Comparison of ENCODE assay signal across 6 cellular contexts in the genomic region with DNA sequence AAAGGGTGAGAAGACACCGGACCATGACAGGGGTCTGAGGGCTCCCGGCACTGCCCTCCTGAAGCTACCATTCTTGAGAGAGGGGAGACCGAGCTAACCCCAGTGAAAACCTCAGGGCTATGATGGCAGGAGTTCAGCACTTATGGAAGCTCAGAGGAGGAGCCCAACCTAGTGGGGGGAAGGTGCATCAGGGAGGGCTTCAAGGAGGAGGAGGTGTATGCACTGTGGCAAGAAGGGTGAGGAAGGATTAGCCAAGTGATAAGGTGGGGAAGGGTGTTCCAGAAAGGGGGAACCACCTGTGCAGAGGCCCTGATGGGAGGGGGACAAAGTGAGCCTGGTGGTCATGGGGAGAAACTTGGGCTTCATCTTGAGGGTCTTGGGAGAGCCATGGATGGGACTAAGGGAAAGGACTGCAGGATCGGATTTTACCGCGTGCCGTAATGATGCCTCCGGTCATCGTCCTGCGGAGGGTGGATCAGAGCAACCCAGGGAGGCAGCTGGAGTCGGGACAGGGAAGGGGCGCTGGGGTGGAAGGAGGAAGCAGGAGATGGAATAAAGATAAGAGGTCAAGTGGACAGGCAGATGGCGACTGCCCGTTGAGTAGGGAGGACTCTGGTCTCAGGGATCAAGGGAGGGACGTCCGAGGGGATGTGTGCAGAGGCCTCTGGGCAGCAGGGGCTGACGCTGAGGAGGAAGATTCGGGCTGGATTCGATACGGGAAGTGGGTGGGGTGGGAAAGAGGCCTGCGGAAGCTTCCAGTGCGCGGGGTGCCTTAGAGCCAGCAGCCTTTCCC. TPM values are rescaled to one million over a fixed set of nuclear protein-coding genes. Genes with fewer than 3 reads are reported as not detected.
DNase-seq lines count a peak whose midpoint lies in the region; TF ChIP-seq lines count a peak whose summit lies in the region.

No MANE protein-coding gene starts in this region.

- intact Hi-C loops in breast epithelium (cut with DNase I; ENCODE audit: low total_unique reads) = loop anchor here (5.0 kb wide), 1 partner anchor 1346 kb away; no protein-coding TSS in a partner anchor

- H3T11ph ChIP-seq in H9 (ENCODE audit: low read length) = no peak overlapping the region

- no peak overlapping the region for H2BK12ac ChIP-seq in H9 (ENCODE audit: insufficient read length, low read depth, low read length)

- no peak overlapping the region for H2BK20ac ChIP-seq in H9 (ENCODE audit: low read depth, low read length, poor library complexity, severe bottlenecking)

- peak overlapping the region; percentile 69 for H3K4me2 ChIP-seq in H9 (ENCODE audit: insufficient read depth, insufficient read length, low read length)

- no peak overlapping the region for H4K8ac ChIP-seq in H9 (replicated peaks; ENCODE audit: insufficient read length, low read depth, low read length)

- H3K27me3 ChIP-seq in H9 (ENCODE audit: insufficient read depth, low read length) = peaks cover 14% of the 10 kb centered on the region; the same call in 1 of the 2 replicates
- peaks cover 0 to 38% of the 10 kb centered on the region in 2 donors for H3K27me3 ChIP-seq in breast epithelium

- WGBS in H9 (ENCODE audit: extremely low coverage, insufficient read length, low lambda C conversion rate) = no CpG with 5 or more reads among the region's 23 CpGs

- H3K9me3 ChIP-seq in H9 (ENCODE audit: control insufficient read depth, low read depth, low read length) (no peaks in the 10 kb centered on the region), breast epithelium (no peaks in the 10 kb centered on the region)

- peak overlapping the region; percentile 83 to 92 for H3K4me3 Mint-ChIP-seq in H9
- H3K4me3 Mint-ChIP-seq in neural crest cell = peak overlapping the region; percentile 85

- H2BK15ac ChIP-seq in H9 (ENCODE audit: low read depth, low read length) = no peak overlapping the region

- H3K79me1 ChIP-seq in H9 (ENCODE audit: insufficient read depth, low read depth, low read length, poor library complexity, severe bottlenecking) = no peaks in the 10 kb centered on the region

- DNase-seq in H9 = no peak
- no peak for DNase-seq in breast epithelium (ENCODE audit: low spot score in 2 of 2)
- no peak for DNase-seq in neural crest cell (ENCODE audit: low read depth, low spot score)
- no peak for DNase-seq in stimulated activated naive CD4-positive, alpha-beta T cell (lab: John Stamatoyannopoulos, UW)
- no peak for DNase-seq in cerebellar nuclear complex (lab: John Stamatoyannopoulos, UW)
- no peak for DNase-seq in Ammon's horn (ENCODE audit: low spot score)

- H4K91ac ChIP-seq in H9 (ENCODE audit: insufficient read length, low read depth, low read length) = no peak overlapping the region

- H3K9ac ChIP-seq in H9 (ENCODE audit: extremely low read depth, insufficient read length, low read length) = no peak overlapping the region

- TF ChIP-seq CTCF in H9 (conservative IDR thresholded peaks at IDR 0.05) (no peak), breast epithelium (IDR thresholded peaks at IDR 0.05) (no peak), neural crest cell (conservative IDR thresholded peaks at IDR 0.05) (no peak)

- no peak overlapping the region for H3K4ac ChIP-seq in H9 (ENCODE audit: low read depth, low read length)

- H3K18ac ChIP-seq in H9 (ENCODE audit: insufficient read length, low read depth, low read length) = no peak overlapping the region

- H3K4me1 ChIP-seq in H9 (ENCODE audit: insufficient read depth, low read length) = no peaks in the 10 kb centered on the region
- no peaks in the 10 kb centered on the region for H3K4me1 ChIP-seq in breast epithelium

- peak overlapping the region; percentile 13; the same call in 1 of the 2 replicates for H3K14ac ChIP-seq in H9 (ENCODE audit: insufficient read depth, low read length)

- H2BK120ac ChIP-seq in H9 (ENCODE audit: low read depth, low read length, poor library complexity, severe bottlenecking) = no peak overlapping the region

- peaks cover 4 to 8% of the 10 kb centered on the region in 2 experiments; a peak in 2 of 5 replicates for H3K9me3 Mint-ChIP-seq in H9
- no peaks in the 10 kb centered on the region for H3K9me3 Mint-ChIP-seq in neural crest cell

- peaks cover 6% of the 10 kb centered on the region for H3K23me2 ChIP-seq in H9 (ENCODE audit: insufficient read length, low read depth, low read length, poor library complexity, severe bottlenecking)

- H4K5ac ChIP-seq in H9 (ENCODE audit: insufficient read length, low read depth, low read length) = no peak overlapping the region

- H3K27ac Mint-ChIP-seq in H9 (peak overlapping the region in 1 of 3 experiments; percentile 64; a peak in 1 of 7 replicates), neural crest cell (ENCODE audit: unreplicated experiment) (no peak overlapping the region)

- H3K79me2 ChIP-seq in H9 (ENCODE audit: insufficient read depth, low read length) = no peaks in the 10 kb centered on the region

- peaks cover 10 to 16% of the 10 kb centered on the region in 2 experiments for H3K4me1 Mint-ChIP-seq in H9
- peaks cover 9% of the 10 kb centered on the region for H3K4me1 Mint-ChIP-seq in neural crest cell

- TF ChIP-seq POLR2A in breast epithelium (IDR thresholded peaks at IDR 0.05) = no peak

- no peak overlapping the region for H2AFZ ChIP-seq in H9 (ENCODE audit: low read length)

- no peak overlapping the region for H3K27ac ChIP-seq in H9 (ENCODE audit: insufficient read length, low read depth, low read length)
- no peak overlapping the region for H3K27ac ChIP-seq in breast epithelium

- H3K36me3 Mint-ChIP-seq in H9 (ENCODE audit: insufficient read depth in 1 of 3, low read depth in 3 of 3) (peaks cover 0 to 4% (median 0%) of the 10 kb centered on the region in 3 experiments; a peak in 3 of 7 replicates), neural crest cell (ENCODE audit: low read depth) (no peaks in the 10 kb centered on the region)

- no peaks in the 10 kb centered on the region for H3K36me3 ChIP-seq in breast epithelium

- H3K27me3 Mint-ChIP-seq in H9 (ENCODE audit: low read depth) = peaks cover 70% of the 10 kb centered on the region
- H3K27me3 Mint-ChIP-seq in neural crest cell (ENCODE audit: low read depth) = peaks cover 67% of the 10 kb centered on the region

- H2BK5ac ChIP-seq in H9 (ENCODE audit: insufficient read length, low read length) = no peak overlapping the region

- H3K23ac ChIP-seq in H9 (ENCODE audit: insufficient read length, low read depth, low read length) = no peak overlapping the region

- H4K20me1 ChIP-seq in H9 (ENCODE audit: control insufficient read depth, insufficient read depth, insufficient read length) = no peaks in the 10 kb centered on the region

- no peak overlapping the region for H3K56ac ChIP-seq in H9 (ENCODE audit: insufficient read length, low read depth, low read length)

- H2AK5ac ChIP-seq in H9 (ENCODE audit: insufficient read length, low read length) = no peak overlapping the region

- peak overlapping the region; percentile 53 to 90 (median 62) for H3K4me3 ChIP-seq in breast epithelium

RNA-seq across cellular contexts. Expression of gene PSMD8, which starts 13.3 kb away (rescaled TPM):
- 185 and 189 TPM in 2 replicates for total RNA-seq in H9 (2021)
- total RNA-seq in breast epithelium = 100 to 1,000 TPM; 203 to 598 (median 218) TPM
- 186 and 190 TPM in 2 replicates for total RNA-seq in neural crest cell

RNA-seq across cellular contexts. Expression of gene CATSPERG, which starts 25.4 kb away (rescaled TPM):
- total RNA-seq in H9 (2021) (3.0 and 3.7 TPM in 2 replicates), breast epithelium (1 to 10 TPM; 6.4 to 7.8 (median 6.9) TPM), neural crest cell (5.0 and 6.0 TPM in 2 replicates)

RNA-seq across cellular contexts. Expression of gene GGN, which starts 26.8 kb away (rescaled TPM):
- 1.5 and 2.4 TPM in 2 replicates for total RNA-seq in H9 (2021)
- total RNA-seq in breast epithelium = under 1 TPM; 0.16 to 0.44 (median 0.33) TPM
- 1.4 and 2.2 TPM in 2 replicates for total RNA-seq in neural crest cell

RNA-seq across cellular contexts. Expression of gene SPRED3, which starts 27.5 kb away (rescaled TPM):
- 11.5 and 16.4 TPM in 2 replicates for total RNA-seq in H9 (2021)
- under 1 TPM; 0.16 to 0.66 (median 0.29) TPM for total RNA-seq in breast epithelium
- 11.2 and 12.0 TPM in 2 replicates for total RNA-seq in neural crest cell

RNA-seq across cellular contexts. Expression of gene KCNK6, which starts 41.4 kb away (rescaled TPM):
- total RNA-seq in H9 (2021) = 5.4 and 6.5 TPM in 2 replicates
- 1 to 10 TPM; 3.5 to 5.1 (median 3.6) TPM for total RNA-seq in breast epithelium
- total RNA-seq in neural crest cell = not detected in 2 replicates
